ENCODE assay signal across 20 cellular contexts in genomic region chr12:50387972-50388478, GRCh38. TPM values are rescaled to one million over a fixed set of nuclear protein-coding genes. Genes with fewer than 3 reads are reported as not detected.
A peak's percentile ranks its signal among the peaks of the same experiment; 100 is the strongest.
DNase-seq lines count a peak whose midpoint lies in the region; ATAC-seq and TF ChIP-seq lines count a peak whose summit lies in the region.
"Had no signal": no experiment of that assay in that cellular context is flagged by ENCODE, and none has a peak within 500 bp of the region (broad histone marks: within the 10 kb centered on the region; RNA-seq: fewer than 3 reads in every experiment).

No MANE protein-coding gene starts in this region.

- no peak overlapping the region for H3K4me3 Mint-ChIP-seq in activated CD4-positive, alpha-beta T cell treated with anti-CD3 and anti-CD28 coated beads for 36 hours
- H3K4me3 Mint-ChIP-seq: activated T-cell treated with anti-CD3 and anti-CD28 coated beads, Interleukin-2, amount 50 U/mL, for 72 hours; T-helper 2 cell treated with Interferon-gamma antibody and Interleukin-4, amounts not matched to agents 5 μg/mL and 100 μg/mL, for 36 hours had no signal

- no peak overlapping the region for H3K27ac Mint-ChIP-seq in activated CD4-positive, alpha-beta T cell treated with anti-CD3 and anti-CD28 coated beads for 36 hours
- H3K27ac Mint-ChIP-seq: activated T-cell treated with anti-CD3 and anti-CD28 coated beads, Interleukin-2, amount 50 U/mL, for 72 hours; T-helper 2 cell treated with Interferon-gamma antibody and Interleukin-4, amounts not matched to agents 5 μg/mL and 100 μg/mL, for 36 hours had no signal

- no peaks in the 10 kb centered on the region for H3K4me1 Mint-ChIP-seq in activated CD4-positive, alpha-beta T cell treated with anti-CD3 and anti-CD28 coated beads for 36 hours

- no peaks in the 10 kb centered on the region for H3K36me3 Mint-ChIP-seq in activated CD4-positive, alpha-beta T cell treated with anti-CD3 and anti-CD28 coated beads for 36 hours (ENCODE audit: low read depth)

- no peaks in the 10 kb centered on the region for H3K27me3 Mint-ChIP-seq in activated CD4-positive, alpha-beta T cell treated with anti-CD3 and anti-CD28 coated beads for 36 hours

- no peaks in the 10 kb centered on the region for H3K79me2 ChIP-seq in hepatocyte

- 55% methylated on average over 7 of the region's 7 CpGs for WGBS in hepatocyte (ENCODE audit: low lambda C conversion rate, missing lambda C conversion rate)

- H3K27ac ChIP-seq in SK-N-MC (peak overlapping the region; percentile 76), hepatocyte (no peak overlapping the region)

- POLR2A ChIA-PET in activated CD4-positive, alpha-beta T cell treated with anti-CD3 and anti-CD28 coated beads for 36 hours (lab: Charles Lee), result no interaction called here

- no peaks in the 10 kb centered on the region for H4K20me1 ChIP-seq in hepatocyte (ENCODE audit: insufficient read depth, poor library complexity, severe bottlenecking)

- H3K27me3 ChIP-seq in hepatocyte (no peaks in the 10 kb centered on the region), skeletal muscle satellite cell (ENCODE audit: control insufficient read depth, insufficient read depth, low read length) (no peaks in the 10 kb centered on the region)
- H3K27me3 ChIP-seq: MG63 had no signal

- H3K36me3 ChIP-seq in SK-N-MC (ENCODE audit: insufficient read depth, low read length), result no peaks in the 10 kb centered on the region
- no peaks in the 10 kb centered on the region for H3K36me3 ChIP-seq in hepatocyte (replicated peaks; ENCODE audit: insufficient read depth, low read depth)
- H3K36me3 ChIP-seq in skeletal muscle satellite cell (ENCODE audit: insufficient read depth, low read length), result no peaks in the 10 kb centered on the region
- H3K36me3 ChIP-seq: MG63 had no signal

- H3K9me3 ChIP-seq in SK-N-MC (ENCODE audit: low read depth, low read length) (no peaks in the 10 kb centered on the region), hepatocyte (ENCODE audit: low read depth) (no peaks in the 10 kb centered on the region), skeletal muscle satellite cell (replicated peaks; ENCODE audit: low read length) (no peaks in the 10 kb centered on the region)
- H3K9me3 ChIP-seq: MG63 had no signal

- H2AFZ ChIP-seq in hepatocyte, result peak overlapping the region; percentile 53

- CTCF ChIA-PET in activated CD4-positive, alpha-beta T cell treated with anti-CD3 and anti-CD28 coated beads for 36 hours (lab: Charles Lee), result no interaction called here

- H3K9me2 ChIP-seq in hepatocyte (replicated peaks; ENCODE audit: insufficient read depth), result no peaks in the 10 kb centered on the region

- intact Hi-C loops in activated CD4-positive, alpha-beta T cell treated with anti-CD3 and anti-CD28 coated beads for 36 hours (cut with DNase I, micrococcal nuclease), result no loop called here

- H3K4me2 ChIP-seq in hepatocyte, result peak overlapping the region; percentile 45
- peak overlapping the region; percentile 37 for H3K4me2 ChIP-seq in skeletal muscle satellite cell (ENCODE audit: low read length)

- H3K4me1 ChIP-seq in hepatocyte (ENCODE audit: insufficient read depth), result peaks cover 9% of the 10 kb centered on the region
- H3K4me1 ChIP-seq in skeletal muscle satellite cell (ENCODE audit: control insufficient read depth, insufficient read depth, low read length), result peaks cover 27% of the 10 kb centered on the region

- peak; percentile 33 for DNase-seq in DMS53 (lab: John Stamatoyannopoulos, UW)
- no peak for DNase-seq in DMS53 treated with DMSO at 0.1 percent for 48 hours (lab: John Stamatoyannopoulos, UW; ENCODE audit: unreplicated experiment)
- DNase-seq in SK-N-MC (ENCODE audit: low read depth, low spot score), result no peak
- DNase-seq in hepatocyte (ENCODE audit: low spot score), result no peak
- DNase-seq in activated CD4-positive, CD25-positive, alpha-beta regulatory T cell (lab: John Stamatoyannopoulos, UW), result no peak
- DNase-seq in C1 segment of cervical spinal cord (lab: John Stamatoyannopoulos, UW), result no peak
- no peak for DNase-seq in activated CD4-positive, alpha-beta T cell treated with anti-CD3 and anti-CD28 coated beads for 36 hours
- DNase-seq: activated CD4-positive, alpha-beta T cell treated with anti-CD3 and anti-CD28 coated beads, Interleukin-2, amount 50 U/mL, for 1 hour; activated T-cell treated with anti-CD3 and anti-CD28 coated beads, Interleukin-2, amount 50 U/mL, for 72 hours; kidney; MG63; midbrain; NCI-H2081 treated with DMSO at 0.1 percent for 48 hours; NCI-H774; stimulated activated CD4-positive, alpha-beta T cell treated with anti-CD3 and anti-CD28 coated beads, Interleukin-15, amount 100 ng/mL, for 24 hours; substantia nigra had no signal

- H3K9ac ChIP-seq in SK-N-MC (ENCODE audit: insufficient read length), result peak overlapping the region; percentile 20
- H3K9ac ChIP-seq in skeletal muscle satellite cell (ENCODE audit: low read depth, low read length), result no peak overlapping the region

- H3K4me3 ChIP-seq in SK-N-MC (peak overlapping the region; percentile 63), hepatocyte (no peak overlapping the region), skeletal muscle satellite cell (ENCODE audit: low read length) (no peak overlapping the region)
- H3K4me3 ChIP-seq: MG63 had no signal

- no peak for TF ChIP-seq CTCF in hepatocyte (IDR thresholded peaks at IDR 0.05; ENCODE audit: poor library complexity)

- no peaks in the 10 kb centered on the region for H3K9me3 Mint-ChIP-seq in activated CD4-positive, alpha-beta T cell treated with anti-CD3 and anti-CD28 coated beads for 36 hours (ENCODE audit: low read depth)
- H3K9me3 Mint-ChIP-seq: activated T-cell treated with anti-CD3 and anti-CD28 coated beads, Interleukin-2, amount 50 U/mL, for 72 hours; T-helper 2 cell treated with Interferon-gamma antibody and Interleukin-4, amounts not matched to agents 5 μg/mL and 100 μg/mL, for 36 hours had no signal

- no peak for ATAC-seq in activated CD4-positive, alpha-beta T cell treated with anti-CD3 and anti-CD28 coated beads for 36 hours
- ATAC-seq: activated T-cell treated with anti-CD3 and anti-CD28 coated beads, Interleukin-2, amount 50 U/mL, for 72 hours had no signal

RNA-seq across cellular contexts. Expression of gene FAM186A, which starts 8.4 kb away (rescaled TPM):
- total RNA-seq in hepatocyte, result not detected in 2 replicates
- polyA plus RNA-seq in hepatocyte, result not detected in 2 replicates
- total RNA-seq in skeletal muscle satellite cell (2012; rRNA removed), result not detected in 2 replicates
- not detected for total RNA-seq in activated CD4-positive, alpha-beta T cell treated with anti-CD3 and anti-CD28 coated beads for 36 hours
- total RNA-seq: activated T-cell treated with anti-CD3 and anti-CD28 coated beads, Interleukin-2, amount 50 U/mL, for 72 hours; kidney; posterior vena cava had no signal
- polyA plus RNA-seq: adipose tissue had no signal

RNA-seq across cellular contexts. Expression of gene LARP4, which starts 12.7 kb away (rescaled TPM):
- total RNA-seq in hepatocyte, result 42.0 and 48.7 TPM in 2 replicates
- polyA plus RNA-seq in hepatocyte, result 18.2 and 29.4 TPM in 2 replicates
- 25.8 and 33.0 TPM in 2 replicates for total RNA-seq in skeletal muscle satellite cell (2012; rRNA removed)
- 10 to 100 TPM; 66.3 to 72.4 TPM for total RNA-seq in activated CD4-positive, alpha-beta T cell treated with anti-CD3 and anti-CD28 coated beads for 36 hours
